Comparison of ENCODE assay signal across 7 cellular contexts in the genomic region with DNA sequence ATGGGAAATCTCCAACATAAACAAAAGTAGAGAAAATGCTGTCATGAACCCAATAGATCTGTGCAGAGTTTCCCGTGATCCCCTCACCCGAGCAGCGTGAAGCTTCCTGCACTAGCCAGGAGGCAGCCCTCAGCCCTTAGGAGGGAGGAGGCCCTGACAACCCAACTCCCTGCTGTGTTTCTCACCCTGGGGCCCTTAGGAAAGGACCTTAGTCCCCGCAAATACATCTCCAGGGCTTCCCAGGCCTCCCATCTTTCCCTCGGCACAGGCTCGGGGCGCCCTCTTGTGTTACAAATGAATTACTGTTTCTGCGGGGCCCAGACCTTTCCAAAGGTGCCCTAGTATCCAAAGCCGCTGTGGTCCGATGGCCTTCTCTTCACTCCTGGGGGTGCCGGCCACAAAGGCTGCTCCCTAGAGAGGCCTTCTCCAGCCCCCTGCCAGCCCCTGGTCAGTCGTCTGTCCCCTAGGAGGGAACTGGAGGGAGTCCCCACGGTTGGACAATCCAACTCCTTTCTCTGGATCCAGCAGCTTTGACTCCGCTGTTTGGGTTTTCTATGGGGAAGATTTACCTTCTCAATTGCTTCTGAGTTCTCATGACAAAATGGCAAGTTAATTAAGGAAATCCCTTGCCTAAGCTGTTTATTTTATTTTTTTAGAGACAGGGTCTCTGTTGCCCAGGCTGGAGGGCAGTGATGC. TPM values are rescaled to one million over a fixed set of nuclear protein-coding genes. Genes with fewer than 3 reads are reported as not detected.
A peak's percentile ranks its signal among the peaks of the same experiment; 100 is the strongest.
DNase-seq lines count a peak whose midpoint lies in the region; ATAC-seq and TF ChIP-seq lines count a peak whose summit lies in the region.

No MANE protein-coding gene starts in this region.

- H3K27ac Mint-ChIP-seq in T-helper 17 cell, result no peak overlapping the region

- TF ChIP-seq CTCF in GM12873 (IDR thresholded peaks at IDR 0.05; ENCODE audit: insufficient read depth, low read depth, low read length, missing control alignments), result peak; percentile 80

- H3K4me3 Mint-ChIP-seq in T-helper 17 cell, result no peak overlapping the region

- H3K9me3 ChIP-seq in T-helper 17 cell (ENCODE audit: control insufficient read depth, low read length, poor library complexity, severe bottlenecking), result no peaks in the 10 kb centered on the region

- DNase-seq in NCI-H1105 (lab: John Stamatoyannopoulos, UW), result peak; percentile 20
- peak in 1 of 3 donors; percentile 34 for DNase-seq in T-helper 17 cell
- DNase-seq in brain pericyte (ENCODE audit: low read depth, low spot score), result peak; percentile 77
- peak; percentile 84 for DNase-seq in inferior parietal cortex (ENCODE audit: extremely low spot score)
- DNase-seq in stimulated activated CD4-positive, alpha-beta T cell treated with anti-CD3 and anti-CD28 coated beads, Interleukin-15, amount 100 ng/mL, for 48 hours (ENCODE audit: low read depth in 2 of 2), result peak; percentile 13 to 30

- peaks cover 2% of the 10 kb centered on the region for H3K4me1 Mint-ChIP-seq in T-helper 17 cell

- no peaks in the 10 kb centered on the region for H3K27me3 Mint-ChIP-seq in T-helper 17 cell

- peaks cover 2% of the 10 kb centered on the region for H3K36me3 Mint-ChIP-seq in T-helper 17 cell (ENCODE audit: low read depth)

- ATAC-seq in T-helper 17 cell (peak; percentile 41), HG02970 (IDR thresholded peaks at IDR 0.05; ENCODE audit: low FRiP score, unreplicated experiment) (no peak)

RNA-seq across cellular contexts. Expression of a gene that starts 49.9 kb away (rescaled TPM):
- 1 to 10 TPM; 2.0 to 2.1 TPM for total RNA-seq in T-helper 17 cell
